16 cellular contexts compared by ENCODE assay signal in the genomic region with DNA sequence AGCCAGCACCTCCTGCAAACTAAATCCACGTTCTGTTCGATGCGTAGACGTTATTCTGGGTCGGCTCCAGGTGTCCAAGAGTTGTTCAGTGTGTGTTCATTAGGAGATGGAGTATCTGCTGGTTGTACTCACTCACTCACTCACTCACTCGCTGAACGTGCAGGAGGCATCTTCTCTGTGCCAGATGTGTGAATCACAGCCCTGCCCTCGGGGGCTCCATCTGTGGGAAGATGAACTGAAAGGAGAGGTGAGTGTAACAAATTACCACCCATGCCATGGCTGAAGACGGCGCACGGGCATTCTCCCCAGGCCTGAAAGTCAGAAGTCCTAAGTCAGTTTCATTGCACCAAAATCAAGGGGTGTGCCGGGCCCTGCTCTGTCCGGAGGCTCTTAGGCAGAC. TPM values are rescaled to one million over a fixed set of nuclear protein-coding genes. Genes with fewer than 3 reads are reported as not detected.
"Had no signal": no experiment of that assay in that cellular context is flagged by ENCODE, and none has a peak within 500 bp of the region (broad histone marks: within the 10 kb centered on the region; RNA-seq: fewer than 3 reads in every experiment).

No MANE protein-coding gene starts in this region.

- H3K36me3 ChIP-seq: right lobe of liver, upper lobe of right lung had no signal

- H3K4me2 ChIP-seq: smooth muscle cell had no signal

- ATAC-seq: activated CD4-positive, CD25-positive, alpha-beta regulatory T cell treated with anti-CD3 and anti-CD28 coated beads, Interleukin-2, amount 50 U/mL, for 24 hours; activated naive CD8-positive, alpha-beta T cell treated with anti-CD3 and anti-CD28 coated beads, Interleukin-2, amount 50 U/mL, for 24 hours; effector memory CD8-positive, alpha-beta T cell; psoas muscle; right lobe of liver; upper lobe of right lung had no signal

- DNase-seq: activated naive CD4-positive, alpha-beta T cell; activated naive CD8-positive, alpha-beta T cell treated with anti-CD3 and anti-CD28 coated beads, Interleukin-2, amount 50 U/mL, for 24 hours; activated T-cell treated with anti-CD3 and anti-CD28 coated beads for 4 hours; aorta; dermis blood vessel endothelial cell; effector memory CD8-positive, alpha-beta T cell; midbrain; psoas muscle; right lobe of liver; T1000; testis; upper lobe of right lung had no signal

- H3K4me1 ChIP-seq: psoas muscle, right lobe of liver, testis, upper lobe of right lung had no signal

- H3K27me3 ChIP-seq: right lobe of liver, testis had no signal

- H3K9me3 ChIP-seq: right lobe of liver, testis, upper lobe of right lung had no signal

- H3K4me3 ChIP-seq: lung, psoas muscle, right lobe of liver, smooth muscle cell, testis, upper lobe of right lung had no signal

- H3K27ac ChIP-seq: epithelial cell of prostate, psoas muscle, right lobe of liver, testis, upper lobe of right lung had no signal

RNA-seq across cellular contexts. Expression of a gene that starts 16.1 kb away (rescaled TPM):
- total RNA-seq: dermis blood vessel endothelial cell had no signal
